28 cellular contexts compared by ENCODE assay signal in genomic region chr11:1479006-1479677, GRCh38. TPM values are rescaled to one million over a fixed set of nuclear protein-coding genes. Genes with fewer than 3 reads are reported as not detected.
DNase-seq lines count a peak whose midpoint lies in the region; ATAC-seq, FAIRE-seq and TF ChIP-seq lines count a peak whose summit lies in the region.
"Had no signal": no experiment of that assay in that cellular context is flagged by ENCODE, and none has a peak within 500 bp of the region (broad histone marks: within the 10 kb centered on the region; RNA-seq: fewer than 3 reads in every experiment).

No MANE protein-coding gene starts in this region.

- H3K4me3 Mint-ChIP-seq in activated naive CD4-positive, alpha-beta T cell treated with anti-CD3 and anti-CD28 coated beads, Interleukin-2, amount 10 ng/mL, durations not matched to agents 7 days and 5 days = no peak overlapping the region
- H3K4me3 Mint-ChIP-seq: activated CD8-positive, alpha-beta T cell treated with anti-CD3 and anti-CD28 coated beads, Interleukin-2, amount 10 ng/mL, durations not matched to agents 7 days and 5 days; CD4-positive, alpha-beta memory T cell; HFFc6; stimulated activated naive CD8-positive, alpha-beta T cell treated with anti-CD3 and anti-CD28 coated beads, Interleukin-15, amount 100 ng/mL, for 72 hours; T-cell; type B pancreatic cell had no signal

- H3K4me1 ChIP-seq in heart left ventricle = peaks cover 11 to 48% (median 29%) of the 10 kb centered on the region in 12 donors
- H3K4me1 ChIP-seq in osteoblast (ENCODE audit: insufficient read depth, low read length) = no peaks in the 10 kb centered on the region
- peaks cover 19% of the 10 kb centered on the region for H3K4me1 ChIP-seq in upper lobe of right lung

- H3K4me3 ChIP-seq in heart left ventricle (no peak overlapping the region), osteoblast (ENCODE audit: insufficient read depth, low read length) (no peak overlapping the region), upper lobe of right lung (no peak overlapping the region)
- H3K4me3 ChIP-seq: GM23248 had no signal

- ATAC-seq in heart left ventricle = no peak
- ATAC-seq in upper lobe of right lung = no peak
- ATAC-seq: activated CD8-positive, alpha-beta T cell treated with anti-CD3 and anti-CD28 coated beads, Interleukin-2, amount 10 ng/mL, durations not matched to agents 7 days and 5 days; stimulated activated naive CD8-positive, alpha-beta T cell treated with anti-CD3 and anti-CD28 coated beads, Interleukin-15, amount 100 ng/mL, for 72 hours; T-cell had no signal

- WGBS in heart left ventricle, 4 donors = 73 to 80% (median 80%) methylated on average over 8 to 9 of the region's 9 CpGs

- no peak overlapping the region for H3K4me2 ChIP-seq in osteoblast (ENCODE audit: insufficient read depth, low read length)

- H3K36me3 Mint-ChIP-seq in activated naive CD4-positive, alpha-beta T cell treated with anti-CD3 and anti-CD28 coated beads, Interleukin-2, amount 10 ng/mL, durations not matched to agents 7 days and 5 days = peaks cover 17% of the 10 kb centered on the region

- H3K27me3 ChIP-seq in heart left ventricle (no peaks in the 10 kb centered on the region), osteoblast (ENCODE audit: insufficient read depth, low read length) (no peaks in the 10 kb centered on the region), upper lobe of right lung (no peaks in the 10 kb centered on the region)
- H3K27me3 ChIP-seq: brain microvascular endothelial cell had no signal

- TF ChIP-seq CTCF in heart left ventricle (IDR thresholded peaks at IDR 0.05) (no peak), osteoblast (IDR thresholded peaks at IDR 0.05; ENCODE audit: extremely low read depth, low read depth, low read length) (no peak), upper lobe of right lung (IDR thresholded peaks at IDR 0.05) (no peak), D721Med (IDR thresholded peaks at IDR 0.05; ENCODE audit: insufficient read depth, missing control alignments) (no peak)

- H2AFZ ChIP-seq in osteoblast (ENCODE audit: low read length) = no peak overlapping the region
- H2AFZ ChIP-seq: GM23248 had no signal

- peaks cover 19% of the 10 kb centered on the region for H3K79me2 ChIP-seq in osteoblast (ENCODE audit: insufficient read depth, low read length)

- H3K27ac ChIP-seq in heart left ventricle (peak overlapping the region in 1 of 12 donors; percentile 92), osteoblast (ENCODE audit: low read depth, low read length) (no peak overlapping the region), upper lobe of right lung (no peak overlapping the region)
- H3K27ac ChIP-seq: brain microvascular endothelial cell, GM23248 had no signal

- H4K20me1 ChIP-seq in osteoblast (ENCODE audit: insufficient read depth, low read length) = peaks cover 21% of the 10 kb centered on the region

- TF ChIP-seq POLR2A in heart left ventricle (IDR thresholded peaks at IDR 0.05) = no peak

- CTCF ChIA-PET in activated naive CD4-positive, alpha-beta T cell treated with anti-CD3 and anti-CD28 coated beads, Interleukin-2, amount 10 ng/mL, durations not matched to agents 7 days and 5 days (lab: Charles Lee) = no interaction called here

- intact Hi-C loops in heart left ventricle (cut with DNase I) = loop anchor here in 1 of 10 donors (5.0 kb wide), 1 partner anchor 33 kb away; no protein-coding TSS in a partner anchor
- intact Hi-C loops in upper lobe of right lung (cut with DNase I) = no loop called here

- H3K4me1 Mint-ChIP-seq in activated naive CD4-positive, alpha-beta T cell treated with anti-CD3 and anti-CD28 coated beads, Interleukin-2, amount 10 ng/mL, durations not matched to agents 7 days and 5 days = no peaks in the 10 kb centered on the region

- H3K36me3 ChIP-seq in heart left ventricle = peaks cover 0 to 65% (median 60%) of the 10 kb centered on the region in 9 donors
- H3K36me3 ChIP-seq in osteoblast (ENCODE audit: insufficient read depth, low read length) = peaks cover 18% of the 10 kb centered on the region
- peaks cover 58% of the 10 kb centered on the region for H3K36me3 ChIP-seq in upper lobe of right lung

- H3K9me3 ChIP-seq in heart left ventricle = no peaks in the 10 kb centered on the region
- no peaks in the 10 kb centered on the region for H3K9me3 ChIP-seq in osteoblast (ENCODE audit: low read depth, low read length)
- H3K9me3 ChIP-seq in upper lobe of right lung = no peaks in the 10 kb centered on the region

- H3K27ac Mint-ChIP-seq in activated naive CD4-positive, alpha-beta T cell treated with anti-CD3 and anti-CD28 coated beads, Interleukin-2, amount 10 ng/mL, durations not matched to agents 7 days and 5 days = peak overlapping the region; percentile 2
- H3K27ac Mint-ChIP-seq: activated CD8-positive, alpha-beta T cell treated with anti-CD3 and anti-CD28 coated beads, Interleukin-2, amount 10 ng/mL, durations not matched to agents 7 days and 5 days; HFFc6; IgD-negative memory B cell; T-cell; type B pancreatic cell had no signal

- no peaks in the 10 kb centered on the region for H3K9me3 Mint-ChIP-seq in activated naive CD4-positive, alpha-beta T cell treated with anti-CD3 and anti-CD28 coated beads, Interleukin-2, amount 10 ng/mL, durations not matched to agents 7 days and 5 days
- H3K9me3 Mint-ChIP-seq: CD4-positive, alpha-beta memory T cell; HFFc6; IgD-negative memory B cell; stimulated activated naive CD8-positive, alpha-beta T cell treated with anti-CD3 and anti-CD28 coated beads, Interleukin-15, amount 100 ng/mL, for 72 hours; T-cell; type B pancreatic cell had no signal

- no peaks in the 10 kb centered on the region for H3K27me3 Mint-ChIP-seq in activated naive CD4-positive, alpha-beta T cell treated with anti-CD3 and anti-CD28 coated beads, Interleukin-2, amount 10 ng/mL, durations not matched to agents 7 days and 5 days
- H3K27me3 Mint-ChIP-seq: CD4-positive, alpha-beta memory T cell; IgD-negative memory B cell; stimulated activated naive CD8-positive, alpha-beta T cell treated with anti-CD3 and anti-CD28 coated beads, Interleukin-15, amount 100 ng/mL, for 72 hours; T-cell; type B pancreatic cell had no signal

- FAIRE-seq in D721Med (lab: Jason Lieb, UNC) = no peak
- FAIRE-seq: colon, G401.6, keratinocyte had no signal

- DNase-seq in activated naive CD4-positive, alpha-beta T cell treated with anti-CD3 and anti-CD28 coated beads, Interleukin-2, amount 10 ng/mL, durations not matched to agents 7 days and 5 days = no peak
- DNase-seq in activated naive CD4-positive, alpha-beta T cell treated with anti-CD3 and anti-CD28 coated beads, Interleukin-2, amount 50 U/mL, for 16 hours = no peak
- DNase-seq in heart left ventricle = peak in 3 of 5 donors; percentile 18 to 48 (median 18)
- DNase-seq in osteoblast (ENCODE audit: insufficient read length, low spot score, missing footprints) = peak; percentile 65
- peak; percentile 58 for DNase-seq in upper lobe of right lung
- DNase-seq in islet precursor cell = no peak
- no peak for DNase-seq in activated T-cell treated with anti-CD3 and anti-CD28 coated beads, Interleukin-2, amount 50 U/mL, for 48 hours
- no peak for DNase-seq in D721Med (ENCODE audit: insufficient read length, low spot score)
- DNase-seq: 8988T; activated CD4-positive, CD25-positive, alpha-beta regulatory T cell treated with anti-CD3 and anti-CD28 coated beads, Interleukin-2, amount 50 U/mL, for 72 hours; activated CD8-positive, alpha-beta T cell treated with anti-CD3 and anti-CD28 coated beads, Interleukin-2, amount 10 ng/mL, durations not matched to agents 7 days and 5 days; activated gamma-delta T cell treated with Interleukin-2 at 50 U/mL for 16 hours; activated T-cell treated with anti-CD3 and anti-CD28 coated beads for 4 hours; brain microvascular endothelial cell; CD4-positive, alpha-beta memory T cell; GM23248; HFFc6; NCI-H2081 treated with DMSO at 0.1 percent for 48 hours; NCI-H446; nucleus accumbens; retina; stimulated activated naive CD8-positive, alpha-beta T cell treated with anti-CD3 and anti-CD28 coated beads, Interleukin-15, amount 100 ng/mL, for 72 hours; T-cell had no signal

RNA-seq across cellular contexts. Expression of gene MOB2, which starts 7.4 kb away (rescaled TPM):
- 10 to 100 TPM; 35.5 to 53.7 (median 44.7) TPM for total RNA-seq in heart left ventricle
- 10 to 100 TPM; 27.4 to 61.1 TPM for polyA plus RNA-seq in heart left ventricle
- 28.2 and 29.8 TPM in 2 replicates for total RNA-seq in osteoblast
- 58.9 TPM for total RNA-seq in upper lobe of right lung

Comparison
In these comparisons a context has a peak if more than half of its experiments do, and no peak if none do; other contexts are left out.
1. DNase-seq: peak in heart left ventricle (3 of 5), osteoblast (single experiment) and upper lobe of right lung (single experiment); none in activated naive CD4-positive, alpha-beta T cell treated with anti-CD3 and anti-CD28 coated beads, Interleukin-2, amount 10 ng/mL, durations not matched to agents 7 days and 5 days (single experiment), activated naive CD4-positive, alpha-beta T cell treated with anti-CD3 and anti-CD28 coated beads, Interleukin-2, amount 50 U/mL, for 16 hours (single experiment), islet precursor cell (single experiment), activated T-cell treated with anti-CD3 and anti-CD28 coated beads, Interleukin-2, amount 50 U/mL, for 48 hours (0 of 2) and D721Med (single experiment).